22 cellular contexts compared by ENCODE assay signal in the genomic region with DNA sequence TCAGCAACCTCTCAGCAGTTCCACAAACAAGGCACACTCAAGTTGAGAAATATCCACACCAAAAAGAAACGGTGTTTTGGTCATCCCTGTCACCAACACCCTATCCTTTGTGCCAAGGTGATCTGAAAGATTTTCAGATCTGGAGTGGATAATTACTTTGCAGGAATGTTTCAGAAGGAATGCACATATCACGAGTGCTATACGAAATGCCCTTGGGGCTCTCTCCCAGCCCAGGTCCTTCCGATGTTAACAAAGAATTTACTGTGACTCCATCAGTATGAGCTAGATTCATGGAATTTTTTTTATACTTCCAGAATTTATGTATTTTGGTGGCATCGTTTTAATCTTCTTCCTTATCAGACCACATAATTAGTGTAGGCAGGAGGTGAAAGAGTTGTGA.
"Had no signal": no experiment of that assay in that cellular context is flagged by ENCODE, and none has a peak within 500 bp of the region (broad histone marks: within the 10 kb centered on the region; RNA-seq: fewer than 3 reads in every experiment).

No MANE protein-coding gene starts in this region.

- DNase-seq: KBM-7, MV-4-11, NCI-H1092, NCI-H1105 treated with DMSO at 0.1 percent for 48 hours, NCI-H1417 treated with DMSO at 0.1 percent for 48 hours, NCI-H187, NCI-H2029, NCI-H2081 treated with DMSO at 0.1 percent for 48 hours, NCI-H2171, NCI-H226, NCI-H446, NCI-H510A, NCI-H524 treated with DMSO at 0.1 percent for 48 hours, NCI-H69, NCI-H774, Right ventricle myocardium superior, RPMI8226, SIG-M5, SK-N-SH, SW 1271 had no signal

- H3K36me3 ChIP-seq: SJSA1 had no signal

- H3K9ac ChIP-seq: SK-N-SH had no signal

- H3K27me3 ChIP-seq: SJSA1 had no signal

- H3K4me1 ChIP-seq: SJSA1 had no signal

- H3K4me2 ChIP-seq: SK-N-SH had no signal

- H3K4me3 ChIP-seq: SJSA1 had no signal

- H3K27ac ChIP-seq: HL-60, SJSA1 had no signal

- H3K9me3 ChIP-seq: SJSA1, SK-N-SH had no signal
